Comparison of ENCODE assay signal across 10 cellular contexts in the genomic region with DNA sequence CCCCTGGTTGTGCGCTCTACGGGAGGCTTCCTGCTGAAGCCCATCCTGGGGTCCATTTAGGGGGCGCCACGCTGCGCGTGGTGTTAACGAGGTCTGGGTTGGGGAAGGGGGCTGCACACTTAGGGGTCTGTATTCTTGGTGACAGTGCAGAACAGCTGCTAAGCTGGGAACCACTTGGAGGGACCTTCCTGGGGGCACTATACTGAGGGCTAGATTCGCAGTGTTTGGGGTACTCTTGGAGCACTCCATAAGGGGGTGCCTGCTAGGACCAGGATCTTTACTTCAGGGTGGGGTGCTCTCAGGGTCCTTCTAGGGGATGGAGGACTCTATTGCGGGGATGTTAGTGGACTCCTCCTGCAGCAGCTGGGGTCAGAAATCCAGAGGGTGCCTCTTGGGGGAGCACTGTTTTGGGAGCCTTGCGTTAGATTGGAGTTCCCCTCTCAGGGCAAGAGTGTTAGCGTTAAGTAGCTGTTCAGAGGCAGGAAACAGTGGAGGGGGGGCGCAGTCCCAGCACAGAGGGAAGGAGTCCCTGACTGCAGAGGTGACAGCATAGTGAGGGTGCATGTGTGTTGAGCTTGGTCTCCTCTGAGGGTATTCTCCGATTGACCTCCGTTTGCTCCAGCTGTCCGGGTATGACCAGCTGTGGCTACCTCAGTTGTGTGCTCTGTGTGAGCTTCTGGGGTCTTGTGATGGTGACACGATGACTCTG. TPM values are rescaled to one million over a fixed set of nuclear protein-coding genes. Genes with fewer than 3 reads are reported as not detected.
A peak's percentile ranks its signal among the peaks of the same experiment; 100 is the strongest.
DNase-seq lines count a peak whose midpoint lies in the region; ATAC-seq, FAIRE-seq and TF ChIP-seq lines count a peak whose summit lies in the region.
"Had no signal": no experiment of that assay in that cellular context is flagged by ENCODE, and none has a peak within 500 bp of the region (broad histone marks: within the 10 kb centered on the region; RNA-seq: fewer than 3 reads in every experiment).

No MANE protein-coding gene starts in this region.

- peak overlapping the region; percentile 2 for H3K27ac Mint-ChIP-seq in activated CD4-positive, alpha-beta T cell treated with anti-CD3 and anti-CD28 coated beads for 36 hours
- H3K27ac Mint-ChIP-seq in activated naive CD8-positive, alpha-beta T cell treated with anti-CD3 and anti-CD28 coated beads, Interleukin-2, amount 50 U/mL, for 24 hours, result peak overlapping the region; percentile 52
- H3K27ac Mint-ChIP-seq in osteocyte (ENCODE audit: unreplicated experiment), result no peak overlapping the region

- no peaks in the 10 kb centered on the region for H3K9me3 Mint-ChIP-seq in activated CD4-positive, alpha-beta T cell treated with anti-CD3 and anti-CD28 coated beads for 36 hours (ENCODE audit: low read depth)
- no peaks in the 10 kb centered on the region for H3K9me3 Mint-ChIP-seq in activated naive CD8-positive, alpha-beta T cell treated with anti-CD3 and anti-CD28 coated beads, Interleukin-2, amount 50 U/mL, for 24 hours
- H3K9me3 Mint-ChIP-seq in osteocyte (ENCODE audit: unreplicated experiment), result no peaks in the 10 kb centered on the region

- H3K36me3 ChIP-seq in Loucy (ENCODE audit: insufficient read depth, low read length), result no peaks in the 10 kb centered on the region

- no peaks in the 10 kb centered on the region for H3K9me3 ChIP-seq in Loucy (ENCODE audit: insufficient read depth, low read depth, low read length)

- intact Hi-C loops in activated CD4-positive, alpha-beta T cell treated with anti-CD3 and anti-CD28 coated beads for 36 hours (cut with DNase I, micrococcal nuclease), result no loop called here

- DNase-seq in activated CD4-positive, alpha-beta T cell treated with anti-CD3 and anti-CD28 coated beads for 36 hours, result peak; percentile 59
- no peak for DNase-seq in activated CD4-positive, alpha-beta T cell treated with anti-CD3 and anti-CD28 coated beads, Interleukin-2, amount 50 U/mL, for 4 hours
- peak; percentile 35 for DNase-seq in activated naive CD8-positive, alpha-beta T cell treated with anti-CD3 and anti-CD28 coated beads, Interleukin-2, amount 50 U/mL, for 24 hours
- DNase-seq in osteocyte (ENCODE audit: extremely low spot score, unreplicated experiment) (no peak), D721Med (ENCODE audit: insufficient read length, low spot score) (no peak), midbrain (lab: John Stamatoyannopoulos, UW) (no peak), iPS-NIHi7 (ENCODE audit: extremely low spot score) (no peak)
- DNase-seq: NCI-H187 had no signal

- peaks cover 65% of the 10 kb centered on the region for H3K4me1 Mint-ChIP-seq in activated CD4-positive, alpha-beta T cell treated with anti-CD3 and anti-CD28 coated beads for 36 hours
- H3K4me1 Mint-ChIP-seq in activated naive CD8-positive, alpha-beta T cell treated with anti-CD3 and anti-CD28 coated beads, Interleukin-2, amount 50 U/mL, for 24 hours, result peaks cover 78% of the 10 kb centered on the region
- peaks cover 32% of the 10 kb centered on the region for H3K4me1 Mint-ChIP-seq in osteocyte (ENCODE audit: unreplicated experiment)

- peaks cover 57% of the 10 kb centered on the region for H3K27me3 Mint-ChIP-seq in activated CD4-positive, alpha-beta T cell treated with anti-CD3 and anti-CD28 coated beads for 36 hours
- H3K27me3 Mint-ChIP-seq in activated naive CD8-positive, alpha-beta T cell treated with anti-CD3 and anti-CD28 coated beads, Interleukin-2, amount 50 U/mL, for 24 hours, result peaks cover 50% of the 10 kb centered on the region
- peaks cover 55% of the 10 kb centered on the region for H3K27me3 Mint-ChIP-seq in osteocyte (ENCODE audit: unreplicated experiment)

- no peaks in the 10 kb centered on the region for H4K20me1 ChIP-seq in Loucy (ENCODE audit: insufficient read depth, low read length, poor library complexity, severe bottlenecking)

- H2AFZ ChIP-seq in Loucy (ENCODE audit: low read length), result no peak overlapping the region

- CTCF ChIA-PET in activated CD4-positive, alpha-beta T cell treated with anti-CD3 and anti-CD28 coated beads for 36 hours (lab: Charles Lee), result interaction anchor here (0.6 to 2.3 kb wide), 9 partner anchors 9 to 141 kb away, joined by 3 to 9 read pairs (median 5); no protein-coding TSS in a partner anchor

- no peak overlapping the region for H3K9ac ChIP-seq in Loucy (ENCODE audit: low read depth, low read length, poor library complexity, severe bottlenecking)

- H3K4me3 Mint-ChIP-seq in activated CD4-positive, alpha-beta T cell treated with anti-CD3 and anti-CD28 coated beads for 36 hours, result peak overlapping the region; percentile 8
- peak overlapping the region; percentile 75 for H3K4me3 Mint-ChIP-seq in activated naive CD8-positive, alpha-beta T cell treated with anti-CD3 and anti-CD28 coated beads, Interleukin-2, amount 50 U/mL, for 24 hours
- H3K4me3 Mint-ChIP-seq in osteocyte (ENCODE audit: unreplicated experiment), result peak overlapping the region; percentile 55

- TF ChIP-seq CTCF in Loucy (conservative IDR thresholded peaks at IDR 0.05; ENCODE audit: low read length) (no peak), osteocyte (IDR thresholded peaks at IDR 0.05) (no peak), D721Med (IDR thresholded peaks at IDR 0.05; ENCODE audit: insufficient read depth, missing control alignments) (no peak)

- H3K27me3 ChIP-seq in Loucy (ENCODE audit: insufficient read depth, low read length, poor library complexity, severe bottlenecking), result no peaks in the 10 kb centered on the region

- no peak for FAIRE-seq in D721Med (lab: Jason Lieb, UNC)
- FAIRE-seq: colon had no signal

- POLR2A ChIA-PET in activated CD4-positive, alpha-beta T cell treated with anti-CD3 and anti-CD28 coated beads for 36 hours (lab: Charles Lee), result interaction anchor here (0.6 to 1.2 kb wide), 2 partner anchors 18 to 29 kb away, joined by 3 read pairs; a partner anchor contains a TSS

- no peaks in the 10 kb centered on the region for H3K9me2 ChIP-seq in Loucy (replicated peaks; ENCODE audit: low read depth, low read length)

- H3K36me3 Mint-ChIP-seq in activated CD4-positive, alpha-beta T cell treated with anti-CD3 and anti-CD28 coated beads for 36 hours (ENCODE audit: low read depth), result no peaks in the 10 kb centered on the region
- peaks cover 10% of the 10 kb centered on the region for H3K36me3 Mint-ChIP-seq in activated naive CD8-positive, alpha-beta T cell treated with anti-CD3 and anti-CD28 coated beads, Interleukin-2, amount 50 U/mL, for 24 hours (ENCODE audit: low read depth)
- H3K36me3 Mint-ChIP-seq in osteocyte (ENCODE audit: unreplicated experiment), result no peaks in the 10 kb centered on the region

- H3K4me3 ChIP-seq in Loucy (ENCODE audit: low read length, poor library complexity, severe bottlenecking), result no peak overlapping the region

- no peaks in the 10 kb centered on the region for H3F3A ChIP-seq in Loucy (ENCODE audit: low read depth)

- H3K79me2 ChIP-seq in Loucy (ENCODE audit: insufficient read depth, low read length), result no peaks in the 10 kb centered on the region

- no peak for ATAC-seq in activated CD4-positive, alpha-beta T cell treated with anti-CD3 and anti-CD28 coated beads for 36 hours
- no peak for ATAC-seq in activated naive CD8-positive, alpha-beta T cell treated with anti-CD3 and anti-CD28 coated beads, Interleukin-2, amount 50 U/mL, for 24 hours

- H3K4me2 ChIP-seq in Loucy (ENCODE audit: low read depth, low read length, poor library complexity, severe bottlenecking), result peak overlapping the region; percentile 4

- H3K4me1 ChIP-seq in Loucy (ENCODE audit: insufficient read depth, low read length, poor library complexity, severe bottlenecking), result peaks cover 28% of the 10 kb centered on the region

RNA-seq across cellular contexts. Expression of a gene that starts 1.1 kb away (rescaled TPM):
- total RNA-seq in activated CD4-positive, alpha-beta T cell treated with anti-CD3 and anti-CD28 coated beads for 36 hours, result 1 to 10 TPM; 3.9 to 4.3 TPM
- 12.4 and 12.7 TPM in 2 replicates for total RNA-seq in osteocyte

RNA-seq across cellular contexts. Expression of a gene that starts 18.1 kb away (rescaled TPM):
- total RNA-seq in activated CD4-positive, alpha-beta T cell treated with anti-CD3 and anti-CD28 coated beads for 36 hours, result 100 to 1,000 TPM; 178 to 190 TPM
- total RNA-seq in osteocyte, result 143 and 148 TPM in 2 replicates

RNA-seq across cellular contexts. Expression of a gene that starts 41.0 kb away (rescaled TPM):
- 100 to 1,000 TPM; 151 to 197 TPM for total RNA-seq in activated CD4-positive, alpha-beta T cell treated with anti-CD3 and anti-CD28 coated beads for 36 hours
- total RNA-seq in osteocyte, result 117 and 136 TPM in 2 replicates

Comparison
In these comparisons a context has a peak if more than half of its experiments do, and no peak if none do; other contexts are left out.
1. DNase-seq: peak in activated CD4-positive, alpha-beta T cell treated with anti-CD3 and anti-CD28 coated beads for 36 hours (single experiment) and activated naive CD8-positive, alpha-beta T cell treated with anti-CD3 and anti-CD28 coated beads, Interleukin-2, amount 50 U/mL, for 24 hours (single experiment); none in activated CD4-positive, alpha-beta T cell treated with anti-CD3 and anti-CD28 coated beads, Interleukin-2, amount 50 U/mL, for 4 hours (0 of 2), osteocyte (single experiment), D721Med (single experiment), midbrain (single experiment) and iPS-NIHi7 (single experiment).
2. H3K4me3 Mint-ChIP-seq: peak in every context shown above with its lines; median percentile 75 in activated naive CD8-positive, alpha-beta T cell treated with anti-CD3 and anti-CD28 coated beads, Interleukin-2, amount 50 U/mL, for 24 hours; 55 in osteocyte; 8 in activated CD4-positive, alpha-beta T cell treated with anti-CD3 and anti-CD28 coated beads for 36 hours.